1 cellular context compared by ENCODE assay signal in genomic region chr1:61770131-61770530, GRCh38.
TF ChIP-seq lines count a peak whose summit lies in the region.

No MANE protein-coding gene starts in this region.

TF ChIP-seq in K562, 482 proteins besides CTCF, POLR2A, EP300 and RAD21 (continued from another document):
- TF ChIP-seq SFPQ (IDR thresholded peaks at IDR 0.05; ENCODE audit: low read depth, low read length), result no peak
- TF ChIP-seq ZFP91 (CRISPR knock-in tag; IDR thresholded peaks at IDR 0.05), result no peak
- TF ChIP-seq MIER1 (IDR thresholded peaks at IDR 0.05; ENCODE audit: low read depth), result no peak
- TF ChIP-seq TSC22D4 (tag; IDR thresholded peaks at IDR 0.05), result no peak
- TF ChIP-seq NR2C1 (IDR thresholded peaks at IDR 0.05), result no peak
- TF ChIP-seq NR2C1 (tag; IDR thresholded peaks at IDR 0.05), result no peak
- no peak for TF ChIP-seq RBM39 (optimal IDR thresholded peaks at IDR 0.05; ENCODE audit: low read depth, low read length)
- TF ChIP-seq RCOR1 (IDR thresholded peaks at IDR 0.05; ENCODE audit: borderline replicate concordance in 1 of 2, low read depth in 2 of 2, low read length in 2 of 2), result 0 out of 4 replicates have a peak, but pooled peaks of 1 of the 2 experiments have one; percentile 32
- TF ChIP-seq CBFA2T3 (IDR thresholded peaks at IDR 0.05), result peak; percentile 50
- peak; percentile 68 to 70; a peak in 3 of 4 replicates for TF ChIP-seq KDM1A (IDR thresholded peaks at IDR 0.05)
